8 cellular contexts compared by ENCODE assay signal in genomic region chr14:100240725-100241032, GRCh38. TPM values are rescaled to one million over a fixed set of nuclear protein-coding genes. Genes with fewer than 3 reads are reported as not detected.
DNase-seq lines count a peak whose midpoint lies in the region; ATAC-seq and TF ChIP-seq lines count a peak whose summit lies in the region.

No MANE protein-coding gene starts in this region.

- H3K27ac Mint-ChIP-seq in naive thymus-derived CD4-positive, alpha-beta T cell: peak overlapping the region; percentile 85 to 97 (median 96)

- H3K9ac ChIP-seq in colonic mucosa (ENCODE audit: low read depth in 2 of 2, low read length in 2 of 2): peak overlapping the region; percentile 68 to 72

- H3K4me3 ChIP-seq in ACC112 (ENCODE audit: low read depth, low read length) (peak overlapping the region; percentile 83), colonic mucosa (peak overlapping the region; percentile 41)
- H3K4me3 ChIP-seq in naive thymus-derived CD4-positive, alpha-beta T cell (ENCODE audit: low read length): peak overlapping the region; percentile 85

- CTCF ChIA-PET in naive thymus-derived CD4-positive, alpha-beta T cell (lab: Charles Lee): interaction anchor here (0.6 to 3.8 kb wide), 11 partner anchors 12 to 115 kb away, joined by 3 to 36 read pairs (median 4); no protein-coding TSS in a partner anchor

- no peak for DNase-seq in colonic mucosa
- no peak for DNase-seq in naive thymus-derived CD4-positive, alpha-beta T cell
- DNase-seq in HPDE6-E6E7 (ENCODE audit: extremely low spot score): no peak
- no peak for DNase-seq in NCI-H526 treated with DMSO at 0.1 percent for 48 hours (lab: John Stamatoyannopoulos, UW)
- DNase-seq in NCI-H1105 treated with DMSO at 0.1 percent for 48 hours (lab: John Stamatoyannopoulos, UW): no peak

- peaks cover 0 to 3% (median 0%) of the 10 kb centered on the region in 11 donors for H3K9me3 Mint-ChIP-seq in naive thymus-derived CD4-positive, alpha-beta T cell

- peaks cover 83% of the 10 kb centered on the region for H3K79me2 ChIP-seq in ACC112 (ENCODE audit: control insufficient read depth, insufficient read depth, low read length, unreplicated experiment)

- POLR2A ChIA-PET in naive thymus-derived CD4-positive, alpha-beta T cell (lab: Charles Lee): interaction anchor here (0.7 to 4.4 kb wide), 15 partner anchors 10 to 269 kb away, joined by 3 to 24 read pairs (median 6); no protein-coding TSS in a partner anchor

- H2AFZ ChIP-seq in ACC112 (ENCODE audit: low read length, unreplicated experiment): no peak overlapping the region

- peaks cover 0 to 24% (median 5%) of the 10 kb centered on the region in 5 donors for H3K36me3 Mint-ChIP-seq in naive thymus-derived CD4-positive, alpha-beta T cell

- H3K4me3 Mint-ChIP-seq in naive thymus-derived CD4-positive, alpha-beta T cell: peak overlapping the region; percentile 88 to 98 (median 94)

- no peak for ATAC-seq in naive thymus-derived CD4-positive, alpha-beta T cell
- ATAC-seq in GM18519 (IDR thresholded peaks at IDR 0.05; ENCODE audit: low FRiP score, unreplicated experiment): no peak

- TF ChIP-seq CTCF in colonic mucosa (IDR thresholded peaks at IDR 0.05): no peak

- intact Hi-C loops in colonic mucosa (cut with DNase I): no loop called here
- intact Hi-C loops in naive thymus-derived CD4-positive, alpha-beta T cell (cut with micrococcal nuclease): loop anchor here (1.0 to 5.0 kb wide), 9 partner anchors 45 to 759 kb away; partner anchors contain the start of genes CCNK (in 2 of the 2), WDR25 (in 2 of the 2), CYP46A1 (in 1 of the 2) and SETD3 (in 1 of the 2)

- H3K36me3 ChIP-seq in ACC112 (ENCODE audit: insufficient read depth, low read length) (no peaks in the 10 kb centered on the region; the same call in 1 of the 2 replicates), KOPT-K1 (ENCODE audit: insufficient read depth, low read length) (peaks cover 34% of the 10 kb centered on the region), colonic mucosa (no peaks in the 10 kb centered on the region)
- peaks cover 0 to 6% (median 4%) of the 10 kb centered on the region in 3 experiments for H3K36me3 ChIP-seq in naive thymus-derived CD4-positive, alpha-beta T cell (ENCODE audit: control insufficient read depth in 2 of 3, insufficient read depth in 3 of 3, low read length in 3 of 3)

- H3K9me3 ChIP-seq in KOPT-K1 (ENCODE audit: insufficient read depth, low read length, poor library complexity, severe bottlenecking) (no peaks in the 10 kb centered on the region), colonic mucosa (no peaks in the 10 kb centered on the region)
- H3K9me3 ChIP-seq in naive thymus-derived CD4-positive, alpha-beta T cell (ENCODE audit: control insufficient read depth in 2 of 3, low read length in 3 of 3): no peaks in the 10 kb centered on the region

- peak overlapping the region; percentile 93 for H3K27ac ChIP-seq in ACC112 (ENCODE audit: low read depth, low read length)
- H3K27ac ChIP-seq in KOPT-K1 (ENCODE audit: low read depth, low read length, poor library complexity, severe bottlenecking): peak overlapping the region; percentile 97
- peak overlapping the region; percentile 86 for H3K27ac ChIP-seq in colonic mucosa
- H3K27ac ChIP-seq in naive thymus-derived CD4-positive, alpha-beta T cell (ENCODE audit: low read depth, low read length): peak overlapping the region; percentile 97

- H3K27me3 ChIP-seq in ACC112 (ENCODE audit: insufficient read depth, low read length) (no peaks in the 10 kb centered on the region), colonic mucosa (no peaks in the 10 kb centered on the region)
- no peaks in the 10 kb centered on the region for H3K27me3 ChIP-seq in naive thymus-derived CD4-positive, alpha-beta T cell (ENCODE audit: control insufficient read depth in 2 of 2, insufficient read depth in 2 of 2, low read length in 2 of 2)

- peaks cover 0 to 2% (median 0%) of the 10 kb centered on the region in 5 donors for H3K27me3 Mint-ChIP-seq in naive thymus-derived CD4-positive, alpha-beta T cell

- H3K4me1 ChIP-seq in ACC112 (ENCODE audit: control insufficient read depth, insufficient read depth, low read length, unreplicated experiment) (peaks cover 34% of the 10 kb centered on the region), colonic mucosa (peaks cover 14% of the 10 kb centered on the region)
- peaks cover 30 to 43% of the 10 kb centered on the region in 2 donors for H3K4me1 ChIP-seq in naive thymus-derived CD4-positive, alpha-beta T cell (ENCODE audit: control insufficient read depth in 2 of 2, insufficient read depth in 2 of 2, low read length in 2 of 2)

- H3K4me1 Mint-ChIP-seq in naive thymus-derived CD4-positive, alpha-beta T cell: peaks cover 36 to 69% (median 53%) of the 10 kb centered on the region in 7 donors

RNA-seq across cellular contexts. Expression of gene YY1, which starts 1.7 kb away (rescaled TPM):
- 10 to 100 TPM; 73.2 to 90.4 TPM for total RNA-seq in colonic mucosa
- total RNA-seq in naive thymus-derived CD4-positive, alpha-beta T cell: 10 to 100 TPM; 65.8 to 99.7 (median 92.2) TPM
- polyA plus RNA-seq in naive thymus-derived CD4-positive, alpha-beta T cell: 10 to 100 TPM; 15.2 to 18.0 TPM
